In the genomic region with DNA sequence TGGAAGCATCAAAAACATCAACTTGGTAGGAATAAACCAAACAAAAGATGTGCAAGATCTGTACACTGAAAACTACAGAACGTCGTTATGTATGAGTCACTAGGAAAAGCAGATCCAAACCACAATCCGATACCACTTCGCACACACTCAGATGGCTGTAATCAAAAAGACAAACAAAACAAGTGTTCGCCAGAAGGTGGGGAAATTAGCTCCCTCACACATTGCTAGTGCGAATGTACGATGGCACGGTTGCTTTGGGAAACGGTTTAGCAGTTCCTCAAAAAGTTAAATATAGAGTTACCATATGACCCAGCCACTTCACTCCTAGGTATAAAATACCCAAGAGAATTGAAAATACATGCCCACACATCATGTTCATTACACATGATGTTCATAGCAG, we compare ENCODE assay signal across 8 cellular contexts. TPM values are rescaled to one million over a fixed set of nuclear protein-coding genes. Genes with fewer than 3 reads are reported as not detected.
DNase-seq lines count a peak whose midpoint lies in the region; ATAC-seq and TF ChIP-seq lines count a peak whose summit lies in the region.

No MANE protein-coding gene starts in this region.

- no peak overlapping the region for H3K27ac ChIP-seq in adrenal gland

- no peak for TF ChIP-seq POLR2A in adrenal gland (IDR thresholded peaks at IDR 0.05)

- H3K4me1 ChIP-seq in adrenal gland (replicated peaks in 1 of 2), result peaks cover 0 to 2% of the 10 kb centered on the region in 2 donors

- DNase-seq in COLO668 (lab: John Stamatoyannopoulos, UW; ENCODE audit: unreplicated experiment) (peak; percentile 49), HT-29 (ENCODE audit: low spot score) (peak; percentile 65), glomerular visceral epithelial cell (ENCODE audit: extremely low spot score) (peak; percentile 61), adrenal gland (no peak), NCI-H146 (lab: John Stamatoyannopoulos, UW) (no peak)

- no peak for TF ChIP-seq CTCF in adrenal gland (IDR thresholded peaks at IDR 0.05)

- H3K36me3 ChIP-seq in adrenal gland (replicated peaks in 1 of 2), result no peaks in the 10 kb centered on the region

- 0 out of 3 replicates have a peak, but pooled peaks have one; percentile 11 for ATAC-seq in SK-N-SH treated with all-trans-retinoic acid at 6 μM for 48 hours
- ATAC-seq in HG02798 (IDR thresholded peaks at IDR 0.05; ENCODE audit: poor library complexity, unreplicated experiment), result no peak
- no peak for ATAC-seq in HG03457 (IDR thresholded peaks at IDR 0.05; ENCODE audit: unreplicated experiment)

- intact Hi-C loops in adrenal gland (cut with DNase I), result no loop called here

- H3K27me3 ChIP-seq in adrenal gland, result no peaks in the 10 kb centered on the region

- H3K9me3 ChIP-seq in adrenal gland (replicated peaks in 1 of 3), result no peaks in the 10 kb centered on the region

- 57 to 75% (median 68%) methylated on average over 9 of the region's 9 CpGs for WGBS in adrenal gland, 4 donors

- H3K4me3 ChIP-seq in adrenal gland, result no peak overlapping the region

TF ChIP-seq in SK-N-SH treated with all-trans-retinoic acid at 6 μM for 48 hours, 23 proteins besides CTCF, POLR2A, EP300 and RAD21:
- TF ChIP-seq, protein P1, sequence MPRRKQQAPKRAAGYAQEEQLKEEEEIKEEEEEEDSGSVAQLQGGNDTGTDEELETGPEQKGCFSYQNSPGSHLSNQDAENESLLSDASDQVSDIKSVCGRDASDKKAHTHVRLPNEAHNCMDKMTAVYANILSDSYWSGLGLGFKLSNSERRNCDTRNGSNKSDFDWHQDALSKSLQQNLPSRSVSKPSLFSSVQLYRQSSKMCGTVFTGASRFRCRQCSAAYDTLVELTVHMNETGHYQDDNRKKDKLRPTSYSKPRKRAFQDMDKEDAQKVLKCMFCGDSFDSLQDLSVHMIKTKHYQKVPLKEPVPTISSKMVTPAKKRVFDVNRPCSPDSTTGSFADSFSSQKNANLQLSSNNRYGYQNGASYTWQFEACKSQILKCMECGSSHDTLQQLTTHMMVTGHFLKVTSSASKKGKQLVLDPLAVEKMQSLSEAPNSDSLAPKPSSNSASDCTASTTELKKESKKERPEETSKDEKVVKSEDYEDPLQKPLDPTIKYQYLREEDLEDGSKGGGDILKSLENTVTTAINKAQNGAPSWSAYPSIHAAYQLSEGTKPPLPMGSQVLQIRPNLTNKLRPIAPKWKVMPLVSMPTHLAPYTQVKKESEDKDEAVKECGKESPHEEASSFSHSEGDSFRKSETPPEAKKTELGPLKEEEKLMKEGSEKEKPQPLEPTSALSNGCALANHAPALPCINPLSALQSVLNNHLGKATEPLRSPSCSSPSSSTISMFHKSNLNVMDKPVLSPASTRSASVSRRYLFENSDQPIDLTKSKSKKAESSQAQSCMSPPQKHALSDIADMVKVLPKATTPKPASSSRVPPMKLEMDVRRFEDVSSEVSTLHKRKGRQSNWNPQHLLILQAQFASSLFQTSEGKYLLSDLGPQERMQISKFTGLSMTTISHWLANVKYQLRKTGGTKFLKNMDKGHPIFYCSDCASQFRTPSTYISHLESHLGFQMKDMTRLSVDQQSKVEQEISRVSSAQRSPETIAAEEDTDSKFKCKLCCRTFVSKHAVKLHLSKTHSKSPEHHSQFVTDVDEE (CRISPR knock-in tag; IDR thresholded peaks at IDR 0.05), result no peak
- no peak for TF ChIP-seq ZNF8 (CRISPR knock-in tag; IDR thresholded peaks at IDR 0.05)
- TF ChIP-seq ESRRG (CRISPR knock-in tag; IDR thresholded peaks at IDR 0.05), result no peak
- no peak for TF ChIP-seq ARNTL (CRISPR knock-in tag; IDR thresholded peaks at IDR 0.05; ENCODE audit: borderline replicate concordance, low read depth)
- no peak for TF ChIP-seq ZNF70 (CRISPR knock-in tag; IDR thresholded peaks at IDR 0.05)
- TF ChIP-seq, protein P2, sequence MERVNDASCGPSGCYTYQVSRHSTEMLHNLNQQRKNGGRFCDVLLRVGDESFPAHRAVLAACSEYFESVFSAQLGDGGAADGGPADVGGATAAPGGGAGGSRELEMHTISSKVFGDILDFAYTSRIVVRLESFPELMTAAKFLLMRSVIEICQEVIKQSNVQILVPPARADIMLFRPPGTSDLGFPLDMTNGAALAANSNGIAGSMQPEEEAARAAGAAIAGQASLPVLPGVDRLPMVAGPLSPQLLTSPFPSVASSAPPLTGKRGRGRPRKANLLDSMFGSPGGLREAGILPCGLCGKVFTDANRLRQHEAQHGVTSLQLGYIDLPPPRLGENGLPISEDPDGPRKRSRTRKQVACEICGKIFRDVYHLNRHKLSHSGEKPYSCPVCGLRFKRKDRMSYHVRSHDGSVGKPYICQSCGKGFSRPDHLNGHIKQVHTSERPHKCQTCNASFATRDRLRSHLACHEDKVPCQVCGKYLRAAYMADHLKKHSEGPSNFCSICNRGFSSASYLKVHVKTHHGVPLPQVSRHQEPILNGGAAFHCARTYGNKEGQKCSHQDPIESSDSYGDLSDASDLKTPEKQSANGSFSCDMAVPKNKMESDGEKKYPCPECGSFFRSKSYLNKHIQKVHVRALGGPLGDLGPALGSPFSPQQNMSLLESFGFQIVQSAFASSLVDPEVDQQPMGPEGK (CRISPR knock-in tag; IDR thresholded peaks at IDR 0.05; ENCODE audit: borderline replicate concordance), result no peak
- TF ChIP-seq ZFP3 (CRISPR knock-in tag; IDR thresholded peaks at IDR 0.05), result no peak
- TF ChIP-seq PPARA (CRISPR knock-in tag; IDR thresholded peaks at IDR 0.05; ENCODE audit: borderline replicate concordance), result no peak
- no peak for TF ChIP-seq RARB (CRISPR knock-in tag; IDR thresholded peaks at IDR 0.05)
- TF ChIP-seq, protein P3, sequence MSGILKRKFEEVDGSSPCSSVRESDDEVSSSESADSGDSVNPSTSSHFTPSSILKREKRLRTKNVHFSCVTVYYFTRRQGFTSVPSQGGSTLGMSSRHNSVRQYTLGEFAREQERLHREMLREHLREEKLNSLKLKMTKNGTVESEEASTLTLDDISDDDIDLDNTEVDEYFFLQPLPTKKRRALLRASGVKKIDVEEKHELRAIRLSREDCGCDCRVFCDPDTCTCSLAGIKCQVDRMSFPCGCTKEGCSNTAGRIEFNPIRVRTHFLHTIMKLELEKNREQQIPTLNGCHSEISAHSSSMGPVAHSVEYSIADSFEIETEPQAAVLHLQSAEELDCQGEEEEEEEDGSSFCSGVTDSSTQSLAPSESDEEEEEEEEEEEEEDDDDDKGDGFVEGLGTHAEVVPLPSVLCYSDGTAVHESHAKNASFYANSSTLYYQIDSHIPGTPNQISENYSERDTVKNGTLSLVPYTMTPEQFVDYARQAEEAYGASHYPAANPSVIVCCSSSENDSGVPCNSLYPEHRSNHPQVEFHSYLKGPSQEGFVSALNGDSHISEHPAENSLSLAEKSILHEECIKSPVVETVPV (CRISPR knock-in tag; IDR thresholded peaks at IDR 0.05), result no peak
TF ChIP-seq in SK-N-SH treated with all-trans-retinoic acid at 6 μM for 48 hours: peak in this region for 0.

RNA-seq across cellular contexts. Expression of a gene that starts 14.8 kb away (rescaled TPM):
- 32.7 and 50.4 TPM in 2 replicates for total RNA-seq in HT-29 (2014; rRNA removed; shearing (Covaris generic))
- total RNA-seq in adrenal gland, result 10 to 100 TPM; 14.0 to 34.2 (median 20.9) TPM
- polyA plus RNA-seq in adrenal gland, result 10 to 100 TPM in 2 of 3 donors, 1 to 10 TPM in 1; 4.7 to 24.4 (median 17.4) TPM

RNA-seq across cellular contexts. Expression of a gene that starts 26.3 kb away (rescaled TPM):
- total RNA-seq in HT-29 (2014; rRNA removed; shearing (Covaris generic)), result 62.3 and 68.7 TPM in 2 replicates
- total RNA-seq in adrenal gland, result 100 to 1,000 TPM in 5 of 8 donors, 10 to 100 TPM in 3; 74.4 to 159 (median 125) TPM
- polyA plus RNA-seq in adrenal gland, result 10 to 100 TPM; 19.7 to 65.1 (median 39.5) TPM

RNA-seq across cellular contexts. Expression of a gene that starts 45.9 kb away (rescaled TPM):
- 11.1 and 13.0 TPM in 2 replicates for total RNA-seq in HT-29 (2014; rRNA removed; shearing (Covaris generic))
- under 1 TPM in 1 of 8 donors, not detected in 7; 0.42 TPM for total RNA-seq in adrenal gland
- polyA plus RNA-seq in adrenal gland, result 1 to 10 TPM in 1 of 3 donors, under 1 TPM in 2; 0.42 to 1.4 (median 0.47) TPM

RNA-seq across cellular contexts. Expression of a gene that starts 47.8 kb away (rescaled TPM):
- 1.0 and 2.1 TPM in 2 replicates for total RNA-seq in HT-29 (2014; rRNA removed; shearing (Covaris generic))
- 10 to 100 TPM; 16.2 to 27.6 (median 22.7) TPM for total RNA-seq in adrenal gland
- polyA plus RNA-seq in adrenal gland, result 10 to 100 TPM in 1 of 3 donors, 1 to 10 TPM in 2; 4.3 to 11.5 (median 7.8) TPM

Comparison
In these comparisons a context has a peak if more than half of its experiments do, and no peak if none do; other contexts are left out.
1. DNase-seq: peak in COLO668 (single experiment), HT-29 (single experiment) and glomerular visceral epithelial cell (single experiment); none in adrenal gland (0 of 7) and NCI-H146 (single experiment).